9 cellular contexts compared by ENCODE assay signal in genomic region chr15:31342781-31343626, GRCh38. TPM values are rescaled to one million over a fixed set of nuclear protein-coding genes. Genes with fewer than 3 reads are reported as not detected.
A peak's percentile ranks its signal among the peaks of the same experiment; 100 is the strongest.
DNase-seq lines count a peak whose midpoint lies in the region; ATAC-seq and TF ChIP-seq lines count a peak whose summit lies in the region.
"Had no signal": no experiment of that assay in that cellular context is flagged by ENCODE, and none has a peak within 500 bp of the region (broad histone marks: within the 10 kb centered on the region; RNA-seq: fewer than 3 reads in every experiment).

No MANE protein-coding gene starts in this region.

- H2AFZ ChIP-seq in GM23338: no peak overlapping the region

- 57 to 72% methylated on average over 3 to 7 of the region's 22 CpGs for WGBS in esophagus squamous epithelium, 2 donors
- 42 to 47% (median 45%) methylated on average over 19 to 22 of the region's 22 CpGs for WGBS in spleen, 5 donors

- no peak overlapping the region for H3K4me2 ChIP-seq in GM23338

- DNase-seq in GM23338 (ENCODE audit: low spot score) (peak; percentile 56), esophagus squamous epithelium (lab: John Stamatoyannopoulos, UW) (no peak), spleen (peak; percentile 82), NCI-H1105 treated with DMSO at 0.1 percent for 48 hours (lab: John Stamatoyannopoulos, UW) (no peak), SW480 (ENCODE audit: low spot score) (no peak)
- DNase-seq in T-helper 2 cell treated with Interferon-gamma antibody and Interleukin-4, amounts not matched to agents 5 μg/mL and 100 μg/mL, for 36 hours (ENCODE audit: low spot score): no peak
- DNase-seq: NCI-H524 had no signal

- H4K20me1 ChIP-seq in GM23338 (replicated peaks; ENCODE audit: insufficient read depth): no peaks in the 10 kb centered on the region; the same call in 1 of the 2 replicates

- H3K36me3 ChIP-seq in GM23338 (ENCODE audit: insufficient read depth): no peaks in the 10 kb centered on the region
- H3K36me3 ChIP-seq in esophagus squamous epithelium: peaks cover 0 to 16% (median 0%) of the 10 kb centered on the region in 3 donors
- peaks cover 0 to 41% (median under 1%) of the 10 kb centered on the region in 6 donors for H3K36me3 ChIP-seq in spleen

- no peak overlapping the region for H3K4me3 Mint-ChIP-seq in GM23338
- H3K4me3 Mint-ChIP-seq in T-helper 2 cell treated with Interferon-gamma antibody and Interleukin-4, amounts not matched to agents 5 μg/mL and 100 μg/mL, for 36 hours: peak overlapping the region; percentile 88

- H3K27me3 Mint-ChIP-seq in GM23338 (ENCODE audit: insufficient read depth, low read depth, poor library complexity): peaks cover 8% of the 10 kb centered on the region
- no peaks in the 10 kb centered on the region for H3K27me3 Mint-ChIP-seq in T-helper 2 cell treated with Interferon-gamma antibody and Interleukin-4, amounts not matched to agents 5 μg/mL and 100 μg/mL, for 36 hours (ENCODE audit: low read depth)

- H3K27ac ChIP-seq in GM23338 (ENCODE audit: low read depth) (no peak overlapping the region), esophagus squamous epithelium (peak overlapping the region; percentile 2 to 77 (median 21)), spleen (peak overlapping the region in 6 of 8 donors; percentile 21 to 100 (median 97))

- peak; percentile 37 for ATAC-seq in GM23338
- no peak for ATAC-seq in HG03139 (IDR thresholded peaks at IDR 0.05; ENCODE audit: unreplicated experiment)
- ATAC-seq: K562 had no signal

- no peak overlapping the region; the same call in 1 of the 2 replicates for H3K27ac Mint-ChIP-seq in GM23338
- peak overlapping the region; percentile 89 for H3K27ac Mint-ChIP-seq in T-helper 2 cell treated with Interferon-gamma antibody and Interleukin-4, amounts not matched to agents 5 μg/mL and 100 μg/mL, for 36 hours

- no peak overlapping the region for H3K4me3 ChIP-seq in GM23338
- peak overlapping the region in 1 of 4 donors; percentile 3 for H3K4me3 ChIP-seq in esophagus squamous epithelium
- peak overlapping the region in 1 of 8 donors; percentile 42 for H3K4me3 ChIP-seq in spleen
- H3K4me3 ChIP-seq: K562 had no signal

- H3K4me1 ChIP-seq in GM23338 (ENCODE audit: insufficient read depth) (peaks cover 4% of the 10 kb centered on the region; the same call in 1 of the 2 replicates), esophagus squamous epithelium (peaks cover 58 to 100% (median 87%) of the 10 kb centered on the region in 3 donors), spleen (peaks cover 46 to 100% (median 100%) of the 10 kb centered on the region in 6 donors)

- H3F3A ChIP-seq in GM23338 (replicated peaks; ENCODE audit: low read depth): no peaks in the 10 kb centered on the region

- H3K4me1 Mint-ChIP-seq in GM23338: peaks cover 25% of the 10 kb centered on the region
- peaks cover 87% of the 10 kb centered on the region for H3K4me1 Mint-ChIP-seq in T-helper 2 cell treated with Interferon-gamma antibody and Interleukin-4, amounts not matched to agents 5 μg/mL and 100 μg/mL, for 36 hours (ENCODE audit: low read depth)

- no peaks in the 10 kb centered on the region for H3K9me3 Mint-ChIP-seq in GM23338
- no peaks in the 10 kb centered on the region for H3K9me3 Mint-ChIP-seq in T-helper 2 cell treated with Interferon-gamma antibody and Interleukin-4, amounts not matched to agents 5 μg/mL and 100 μg/mL, for 36 hours

- TF ChIP-seq POLR2A in esophagus squamous epithelium (IDR thresholded peaks at IDR 0.05) (no peak), spleen (IDR thresholded peaks at IDR 0.05) (no peak)

- peaks cover 63% of the 10 kb centered on the region for H3K79me2 ChIP-seq in GM23338 (replicated peaks; ENCODE audit: insufficient read depth)

- intact Hi-C loops in esophagus squamous epithelium (cut with DNase I): no loop called here
- intact Hi-C loops in spleen (cut with DNase I; ENCODE audit: low total_unique reads): no loop called here

- H3K27me3 ChIP-seq in GM23338 (ENCODE audit: insufficient read depth) (no peaks in the 10 kb centered on the region), esophagus squamous epithelium (no peaks in the 10 kb centered on the region), spleen (replicated peaks in 1 of 7) (no peaks in the 10 kb centered on the region)

- H3K36me3 Mint-ChIP-seq in GM23338 (ENCODE audit: low read depth): no peaks in the 10 kb centered on the region
- peaks cover 42% of the 10 kb centered on the region for H3K36me3 Mint-ChIP-seq in T-helper 2 cell treated with Interferon-gamma antibody and Interleukin-4, amounts not matched to agents 5 μg/mL and 100 μg/mL, for 36 hours (ENCODE audit: low read depth)

- H3K9me3 ChIP-seq in esophagus squamous epithelium: no peaks in the 10 kb centered on the region
- no peaks in the 10 kb centered on the region for H3K9me3 ChIP-seq in spleen

- H3K9me2 ChIP-seq in GM23338 (ENCODE audit: insufficient read depth): no peaks in the 10 kb centered on the region

- TF ChIP-seq CTCF in GM23338 (conservative IDR thresholded peaks at IDR 0.05; ENCODE audit: low read depth in 2 of 2): peak; percentile 14 to 28; a peak in 2 of 4 replicates
- TF ChIP-seq CTCF in esophagus squamous epithelium (IDR thresholded peaks at IDR 0.05): no peak
- peak in 1 of 11 experiments; percentile 29 for TF ChIP-seq CTCF in spleen (IDR thresholded peaks at IDR 0.05 in 8 of 11, conservative IDR thresholded peaks at IDR 0.05 in 3 of 11)

TF ChIP-seq in GM23338, 12 proteins besides CTCF, POLR2A, EP300 and RAD21:
- TF ChIP-seq NANOG (IDR thresholded peaks at IDR 0.05; ENCODE audit: borderline replicate concordance) (no peak), POLR2AphosphoS5 (IDR thresholded peaks at IDR 0.05; ENCODE audit: low read depth) (no peak), EZH2 (IDR thresholded peaks at IDR 0.05; ENCODE audit: low read depth, unreplicated experiment) (no peak)

RNA-seq across cellular contexts. Expression of gene KLF13, which starts 16.4 kb away (rescaled TPM):
- total RNA-seq in GM23338 (2014; rRNA removed; shearing (Covaris generic)): 21.5 and 23.5 TPM in 2 replicates
- polyA plus RNA-seq in GM23338 (2016; fragmentation: Nextera tagmentation; extraction: Ambion mirVana) (28.6 and 35.7 TPM in 2 replicates), spleen (10 to 100 TPM; 21.8 to 43.3 (median 43.1) TPM)
- total RNA-seq in esophagus squamous epithelium (10 to 100 TPM; 16.4 to 54.6 (median 41.8) TPM), spleen (100 to 1,000 TPM in 1 of 7 donors, 10 to 100 TPM in 6; 71.6 to 111 (median 85.8) TPM)

Comparison
In these comparisons a context has a peak if more than half of its experiments do, and no peak if none do; other contexts are left out.
1. DNase-seq: peak in GM23338 (single experiment) and spleen (single experiment); none in T-helper 2 cell treated with Interferon-gamma antibody and Interleukin-4, amounts not matched to agents 5 μg/mL and 100 μg/mL, for 36 hours (single experiment), esophagus squamous epithelium (single experiment), NCI-H1105 treated with DMSO at 0.1 percent for 48 hours (single experiment) and SW480 (single experiment).
2. CTCF ChIP-seq: peak in GM23338 (2 of 2); none in esophagus squamous epithelium (0 of 6).